In the genomic region with DNA sequence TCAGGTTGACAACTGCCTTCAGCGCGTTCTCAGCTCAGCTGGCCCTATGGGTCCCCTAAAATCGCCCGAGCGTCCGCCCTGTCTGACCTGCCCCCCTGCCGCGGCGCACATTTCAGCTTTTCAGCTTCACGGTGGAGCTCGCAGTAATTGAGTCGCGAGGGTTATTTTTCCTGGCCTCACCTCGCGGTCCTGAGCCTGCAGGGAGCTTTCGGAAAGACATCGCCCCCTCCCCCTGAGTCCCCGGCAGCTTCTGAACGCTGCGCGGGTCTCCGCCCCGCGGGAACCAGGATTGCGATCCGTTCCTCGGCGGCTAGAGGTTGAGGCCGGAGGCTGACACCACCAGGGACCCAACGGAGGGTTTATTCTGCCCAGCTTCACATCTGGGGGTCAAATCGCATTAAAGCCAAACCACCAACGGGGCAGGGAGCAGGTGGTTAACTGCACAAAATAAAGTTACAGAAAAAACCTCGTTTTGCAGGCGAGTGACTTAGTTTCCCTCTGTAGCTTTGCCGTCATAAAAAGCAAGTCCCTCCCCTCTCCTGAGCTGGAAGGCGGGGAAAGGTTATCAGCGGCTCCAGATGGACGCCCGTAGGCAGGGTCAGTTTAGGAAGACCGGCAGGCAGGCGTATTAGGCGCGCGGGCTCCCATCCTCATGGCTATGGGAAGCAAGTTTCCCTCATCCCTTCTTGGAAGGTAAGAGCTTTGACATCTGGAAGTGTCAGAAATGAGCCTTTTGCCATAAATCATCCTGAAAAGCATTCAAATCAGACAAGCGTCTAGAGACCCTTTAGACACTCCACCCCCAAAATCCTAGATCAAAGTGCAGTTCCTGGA, we compare ENCODE assay signal across 12 cellular contexts. TPM values are rescaled to one million over a fixed set of nuclear protein-coding genes. Genes with fewer than 3 reads are reported as not detected.
DNase-seq lines count a peak whose midpoint lies in the region; ATAC-seq, FAIRE-seq and TF ChIP-seq lines count a peak whose summit lies in the region.
"Had no signal": no experiment of that assay in that cellular context is flagged by ENCODE, and none has a peak within 500 bp of the region (broad histone marks: within the 10 kb centered on the region; RNA-seq: fewer than 3 reads in every experiment).

No MANE protein-coding gene starts in this region.

- peak overlapping the region; percentile 54; the same call in 1 of the 2 replicates for H2AFZ ChIP-seq in SK-N-SH (ENCODE audit: low read depth)

- POLR2A ChIA-PET in SK-N-SH (lab: Yijun Ruan, JAX): interaction anchor here (0.6 to 7.2 kb wide), 24 partner anchors 9 to 754 kb away, joined by 3 to 151 read pairs (median 6); partner anchors contain the start of genes HDAC9 and TWIST1

- H3K4me3 ChIP-seq in SK-N-SH (ENCODE audit: low read depth in 2 of 2, low read length in 1 of 2) (peak overlapping the region; percentile 92 to 100), heart left ventricle (peak overlapping the region; percentile 25 to 62 (median 46)), rectal smooth muscle tissue (ENCODE audit: low read length) (peak overlapping the region; percentile 40)

- H3K27me3 ChIP-seq in SK-N-SH (ENCODE audit: insufficient read depth) (no peaks in the 10 kb centered on the region), heart left ventricle (peaks cover 20 to 97% (median 67%) of the 10 kb centered on the region in 9 donors), rectal smooth muscle tissue (ENCODE audit: control insufficient read depth, insufficient read depth, low read length) (peaks cover 14% of the 10 kb centered on the region)

- peaks cover 42% of the 10 kb centered on the region for H3F3A ChIP-seq in SK-N-SH (replicated peaks; ENCODE audit: insufficient read depth)

- intact Hi-C loops in heart left ventricle (cut with DNase I): no loop called here

- H4K20me1 ChIP-seq in SK-N-SH (ENCODE audit: insufficient read depth): no peaks in the 10 kb centered on the region

- TF ChIP-seq POLR2A in H54 (IDR thresholded peaks at IDR 0.05; ENCODE audit: low read depth, low read length) (0 out of 2 replicates have a peak, but pooled peaks have one; percentile 21), heart left ventricle (IDR thresholded peaks at IDR 0.05) (no peak)

- CTCF ChIA-PET in SK-N-SH (lab: Yijun Ruan, JAX): interaction anchor here (0.5 to 7.5 kb wide), 15 partner anchors 9 to 754 kb away, joined by 3 to 92 read pairs (median 4); partner anchors contain the start of gene TWIST1

- 0 out of 2 replicates have a peak, but pooled peaks have one; percentile 3 for TF ChIP-seq RAD21 in SK-N-SH (IDR thresholded peaks at IDR 0.05; ENCODE audit: low read length)

- WGBS in SK-N-SH (ENCODE audit: low lambda C conversion rate): 8% methylated on average over 44 of the region's 45 CpGs
- WGBS in heart left ventricle, 4 donors: 2 to 5% (median 3%) methylated on average over 44 to 45 of the region's 45 CpGs

- peaks cover 6 to 51% of the 10 kb centered on the region in 2 experiments for H3K36me3 ChIP-seq in SK-N-SH (replicated peaks in 1 of 2; ENCODE audit: control insufficient read depth in 1 of 2, insufficient read depth in 2 of 2, low read length in 1 of 2)
- no peaks in the 10 kb centered on the region for H3K36me3 ChIP-seq in heart left ventricle
- H3K36me3 ChIP-seq in rectal smooth muscle tissue (ENCODE audit: control insufficient read depth, insufficient read depth, low read length): no peaks in the 10 kb centered on the region

- H3K4me1 ChIP-seq in SK-N-SH (ENCODE audit: control insufficient read depth in 1 of 2, insufficient read depth in 2 of 2, low read depth in 1 of 2, low read length in 1 of 2) (peaks cover 23 to 89% of the 10 kb centered on the region in 2 experiments; a peak in 3 of 4 replicates), heart left ventricle (peaks cover 0 to 25% (median 7%) of the 10 kb centered on the region in 12 donors), rectal smooth muscle tissue (ENCODE audit: control insufficient read depth, insufficient read depth, low read length) (no peaks in the 10 kb centered on the region)

- H3K9me2 ChIP-seq in SK-N-SH: no peaks in the 10 kb centered on the region

- FAIRE-seq in H54 (lab: Jason Lieb, UNC): no peak

- TF ChIP-seq CTCF in SK-N-SH (IDR thresholded peaks at IDR 0.05) (0 out of 2 replicates have a peak, but pooled peaks have one; percentile 5), heart left ventricle (IDR thresholded peaks at IDR 0.05) (no peak)

- peak overlapping the region; percentile 88 for H3K4me2 ChIP-seq in SK-N-SH

- TF ChIP-seq EP300 in SK-N-SH (IDR thresholded peaks at IDR 0.05; ENCODE audit: borderline replicate concordance in 1 of 2, low read depth in 1 of 2, low read length in 1 of 2): no peak; a peak in 2 of 4 replicates

- H3K27ac ChIP-seq in SK-N-SH (ENCODE audit: low read depth in 2 of 2, low read length in 1 of 2) (peak overlapping the region; percentile 96 to 100), heart left ventricle (no peak overlapping the region), rectal smooth muscle tissue (ENCODE audit: low read depth, low read length) (no peak overlapping the region)

- ATAC-seq in heart left ventricle (peak in 2 of 4 donors; percentile 36 to 75), HG03196 (IDR thresholded peaks at IDR 0.05; ENCODE audit: unreplicated experiment) (no peak)
- ATAC-seq: effector memory CD8-positive, alpha-beta T cell had no signal

- DNase-seq in H54 (ENCODE audit: insufficient read length, low spot score) (no peak), SK-N-SH (peak; percentile 71), heart left ventricle (peak in 1 of 5 donors; percentile 15), NCI-H2196 treated with DMSO at 0.1 percent for 48 hours (lab: John Stamatoyannopoulos, UW; ENCODE audit: unreplicated experiment) (no peak), HuH-7.5 (ENCODE audit: low spot score) (no peak), GM19238 (ENCODE audit: insufficient read length, low spot score) (no peak)
- DNase-seq: effector memory CD8-positive, alpha-beta T cell; GF-D8; occipital lobe had no signal

- H3K9me3 ChIP-seq in SK-N-SH (no peaks in the 10 kb centered on the region), heart left ventricle (no peaks in the 10 kb centered on the region)

- H3K79me2 ChIP-seq in SK-N-SH (ENCODE audit: insufficient read depth): peaks cover 100% of the 10 kb centered on the region

- H3K9ac ChIP-seq in SK-N-SH: peak overlapping the region; percentile 95
- H3K9ac ChIP-seq in rectal smooth muscle tissue (ENCODE audit: low read length): no peak overlapping the region

TF ChIP-seq in SK-N-SH, 30 proteins besides CTCF, POLR2A, EP300 and RAD21 (continues in another document):
- no peak for TF ChIP-seq EZH2phosphoT487 (IDR thresholded peaks at IDR 0.05; ENCODE audit: borderline replicate concordance, low read depth)
- no peak for TF ChIP-seq USF1 (IDR thresholded peaks at IDR 0.05; ENCODE audit: borderline replicate concordance, low read depth)
- TF ChIP-seq FOXJ3 (CRISPR knock-in tag; IDR thresholded peaks at IDR 0.05): peak; percentile 41; the same call in 1 of the 2 replicates
- TF ChIP-seq GABPA (IDR thresholded peaks at IDR 0.05; ENCODE audit: low read depth): no peak
- TF ChIP-seq RXRA (IDR thresholded peaks at IDR 0.05; ENCODE audit: borderline replicate concordance, low read depth): no peak
- peak; percentile 9; the same call in 1 of the 2 replicates for TF ChIP-seq MAX (IDR thresholded peaks at IDR 0.05; ENCODE audit: low read depth)
- no peak for TF ChIP-seq RCOR1 (IDR thresholded peaks at IDR 0.05; ENCODE audit: low read length)
- TF ChIP-seq, protein P1, sequence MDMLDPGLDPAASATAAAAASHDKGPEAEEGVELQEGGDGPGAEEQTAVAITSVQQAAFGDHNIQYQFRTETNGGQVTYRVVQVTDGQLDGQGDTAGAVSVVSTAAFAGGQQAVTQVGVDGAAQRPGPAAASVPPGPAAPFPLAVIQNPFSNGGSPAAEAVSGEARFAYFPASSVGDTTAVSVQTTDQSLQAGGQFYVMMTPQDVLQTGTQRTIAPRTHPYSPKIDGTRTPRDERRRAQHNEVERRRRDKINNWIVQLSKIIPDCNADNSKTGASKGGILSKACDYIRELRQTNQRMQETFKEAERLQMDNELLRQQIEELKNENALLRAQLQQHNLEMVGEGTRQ (IDR thresholded peaks at IDR 0.05; ENCODE audit: borderline replicate concordance, low read depth, low read length): no peak
- no peak for TF ChIP-seq NRF1 (IDR thresholded peaks at IDR 0.05; ENCODE audit: low read depth, low read length)
- TF ChIP-seq POLR2AphosphoS5 (IDR thresholded peaks at IDR 0.05; ENCODE audit: low read depth, low read length): no peak; the same call in 1 of the 2 replicates
- no peak for TF ChIP-seq MXI1 (IDR thresholded peaks at IDR 0.05; ENCODE audit: low read depth, low read length)
- TF ChIP-seq MEF2A (IDR thresholded peaks at IDR 0.05; ENCODE audit: borderline replicate concordance, low read depth): no peak
- TF ChIP-seq TAF1 (IDR thresholded peaks at IDR 0.05; ENCODE audit: borderline replicate concordance, low read depth, low read length): peak; percentile 48; the same call in 1 of the 2 replicates
- no peak for TF ChIP-seq SMC3 (IDR thresholded peaks at IDR 0.05; ENCODE audit: low read depth, low read length)
- TF ChIP-seq FOSL2 (IDR thresholded peaks at IDR 0.05; ENCODE audit: borderline replicate concordance, low read depth): no peak
- TF ChIP-seq YY1 (IDR thresholded peaks at IDR 0.05; ENCODE audit: low read depth): no peak
- no peak for TF ChIP-seq JUND (IDR thresholded peaks at IDR 0.05)
- TF ChIP-seq TCF12 (IDR thresholded peaks at IDR 0.05): peak; percentile 3; the same call in 1 of the 2 replicates

RNA-seq across cellular contexts. Expression of gene TWIST1, which starts 10.9 kb away (rescaled TPM):
- polyA plus RNA-seq in SK-N-SH (2012; rRNA removed): 162 and 170 TPM in 2 replicates
- polyA plus RNA-seq in SK-N-SH (2012; cell fraction: cytosol; rRNA removed): 95.7 and 147 TPM in 2 replicates
- 208 and 254 TPM in 2 replicates for polyA plus RNA-seq in SK-N-SH (2012; cell fraction: nucleus; rRNA removed)
- 1 to 10 TPM in 4 of 9 donors, under 1 TPM in 5; 0.38 to 4.6 (median 0.87) TPM for total RNA-seq in heart left ventricle
- 1 to 10 TPM; 1.1 to 1.7 TPM for polyA plus RNA-seq in heart left ventricle
- total RNA-seq: OCI-LY7 had no signal

RNA-seq across cellular contexts. Expression of gene FERD3L, which starts 38.7 kb away (rescaled TPM):
- polyA plus RNA-seq in SK-N-SH (2012; rRNA removed) (not detected in 2 replicates), heart left ventricle (not detected)
- not detected in 2 replicates for polyA plus RNA-seq in SK-N-SH (2012; cell fraction: cytosol; rRNA removed)
- not detected in 2 replicates for polyA plus RNA-seq in SK-N-SH (2012; cell fraction: nucleus; rRNA removed)
- total RNA-seq in heart left ventricle: not detected
- total RNA-seq: occipital lobe, OCI-LY7 had no signal

Comparison
In these comparisons a context has a peak if more than half of its experiments do, and no peak if none do; other contexts are left out.
1. H3K27ac ChIP-seq: peak in SK-N-SH (2 of 2); none in heart left ventricle (0 of 12) and rectal smooth muscle tissue (single experiment).
2. H3K4me3 ChIP-seq: peak in every context shown above with its lines; median percentile 96 in SK-N-SH; 46 in heart left ventricle; 40 in rectal smooth muscle tissue.
3. RNA of gene TWIST1, which starts 10.9 kb away (polyA plus RNA-seq): 95.7 to 254 TPM in SK-N-SH; 1.1 to 1.7 TPM in heart left ventricle; every median in the first group is over 10 times any median in the second.